9 cellular contexts compared by ENCODE assay signal in the genomic region with DNA sequence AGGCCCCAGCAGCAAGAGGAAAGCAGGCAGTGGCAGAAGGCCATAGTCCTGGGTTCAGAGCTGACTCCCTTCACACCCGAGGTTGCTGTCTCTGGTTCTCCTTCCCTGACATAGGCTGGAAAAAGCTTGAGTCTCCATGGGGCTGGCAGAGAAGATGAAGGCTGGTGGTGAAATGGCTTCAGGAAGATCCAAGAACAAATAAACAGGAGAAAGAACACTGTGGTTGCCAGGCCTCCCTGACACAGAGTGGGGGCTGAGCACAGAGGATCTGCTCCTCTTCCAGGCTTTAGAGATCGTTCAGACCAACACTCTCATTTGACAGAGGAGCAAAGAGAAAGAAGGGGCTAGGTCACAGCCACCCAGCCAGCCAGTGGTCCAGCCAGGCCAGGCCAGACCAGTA. TPM values are rescaled to one million over a fixed set of nuclear protein-coding genes. Genes with fewer than 3 reads are reported as not detected.
DNase-seq lines count a peak whose midpoint lies in the region; ATAC-seq and TF ChIP-seq lines count a peak whose summit lies in the region.
"Had no signal": no experiment of that assay in that cellular context is flagged by ENCODE, and none has a peak within 500 bp of the region (broad histone marks: within the 10 kb centered on the region; RNA-seq: fewer than 3 reads in every experiment).

No MANE protein-coding gene starts in this region.

- H3K4me3 Mint-ChIP-seq in activated naive CD4-positive, alpha-beta T cell treated with anti-CD3 and anti-CD28 coated beads, Interleukin-2, amount 10 ng/mL, durations not matched to agents 7 days and 5 days, result peak overlapping the region; percentile 68
- peak overlapping the region in 9 of 10 donors; percentile 11 to 84 (median 63) for H3K4me3 Mint-ChIP-seq in naive thymus-derived CD8-positive, alpha-beta T cell

- POLR2A ChIA-PET in naive thymus-derived CD8-positive, alpha-beta T cell (lab: Charles Lee), result interaction anchor here (0.7 to 22.6 kb wide), 4 partner anchors 8 to 31 kb away, joined by 3 to 514 read pairs (median 40); partner anchors contain the start of gene HDAC7

- H3K27ac ChIP-seq in breast epithelium (peak overlapping the region; percentile 23 to 76), transverse colon (peak overlapping the region; percentile 72 to 97 (median 94))

- in situ Hi-C loops in transverse colon (cut with MboI; ENCODE audit: low pct_ligation_motif_present in 1 of 4, low pct_unique_long_range_greater_than_20kb in 1 of 4, low sequenced_read_pairs in 3 of 4), result no loop called here

- H3K4me1 Mint-ChIP-seq in activated naive CD4-positive, alpha-beta T cell treated with anti-CD3 and anti-CD28 coated beads, Interleukin-2, amount 10 ng/mL, durations not matched to agents 7 days and 5 days, result peaks cover 98% of the 10 kb centered on the region
- peaks cover 58 to 99% (median 97%) of the 10 kb centered on the region in 4 donors for H3K4me1 Mint-ChIP-seq in naive thymus-derived CD8-positive, alpha-beta T cell

- no peaks in the 10 kb centered on the region for H3K9me3 Mint-ChIP-seq in activated naive CD4-positive, alpha-beta T cell treated with anti-CD3 and anti-CD28 coated beads, Interleukin-2, amount 10 ng/mL, durations not matched to agents 7 days and 5 days
- no peaks in the 10 kb centered on the region for H3K9me3 Mint-ChIP-seq in naive thymus-derived CD8-positive, alpha-beta T cell

- TF ChIP-seq CTCF in breast epithelium (IDR thresholded peaks at IDR 0.05), result no peak
- TF ChIP-seq CTCF in transverse colon (IDR thresholded peaks at IDR 0.05), result no peak

- H3K27me3 ChIP-seq in breast epithelium (no peaks in the 10 kb centered on the region), transverse colon (no peaks in the 10 kb centered on the region)

- no peaks in the 10 kb centered on the region for H3K27me3 Mint-ChIP-seq in activated naive CD4-positive, alpha-beta T cell treated with anti-CD3 and anti-CD28 coated beads, Interleukin-2, amount 10 ng/mL, durations not matched to agents 7 days and 5 days
- no peaks in the 10 kb centered on the region for H3K27me3 Mint-ChIP-seq in naive thymus-derived CD8-positive, alpha-beta T cell

- CTCF ChIA-PET in activated naive CD4-positive, alpha-beta T cell treated with anti-CD3 and anti-CD28 coated beads, Interleukin-2, amount 10 ng/mL, durations not matched to agents 7 days and 5 days (lab: Charles Lee), result interaction anchor here (1.1 to 29.3 kb wide), 5 partner anchors 12 to 64 kb away, joined by 3 to 716 read pairs (median 5); no protein-coding TSS in a partner anchor

- no peak for ATAC-seq in naive thymus-derived CD8-positive, alpha-beta T cell
- no peak for ATAC-seq in sciatic nerve

- H3K4me1 ChIP-seq in breast epithelium (peaks cover 42 to 70% of the 10 kb centered on the region in 2 donors), transverse colon (peaks cover 80 to 100% (median 95%) of the 10 kb centered on the region in 4 donors)

- intact Hi-C loops in breast epithelium (cut with DNase I; ENCODE audit: low total_unique reads), result no loop called here
- intact Hi-C loops in transverse colon (cut with DNase I; ENCODE audit: low total_unique reads), result no loop called here
- intact Hi-C loops in sciatic nerve (cut with DNase I), result no loop called here

- H3K9me3 ChIP-seq in breast epithelium (no peaks in the 10 kb centered on the region), transverse colon (no peaks in the 10 kb centered on the region)

- no peak overlapping the region for H3K4me3 ChIP-seq in breast epithelium
- no peak overlapping the region for H3K4me3 ChIP-seq in transverse colon
- H3K4me3 ChIP-seq: lung had no signal

- no peaks in the 10 kb centered on the region for H3K36me3 ChIP-seq in breast epithelium
- H3K36me3 ChIP-seq in transverse colon, result no peaks in the 10 kb centered on the region

- no peak for TF ChIP-seq EP300 in transverse colon (IDR thresholded peaks at IDR 0.05; ENCODE audit: low read depth)

- peaks cover 70% of the 10 kb centered on the region for H3K36me3 Mint-ChIP-seq in activated naive CD4-positive, alpha-beta T cell treated with anti-CD3 and anti-CD28 coated beads, Interleukin-2, amount 10 ng/mL, durations not matched to agents 7 days and 5 days
- peaks cover 0 to 13% (median 0%) of the 10 kb centered on the region in 3 donors for H3K36me3 Mint-ChIP-seq in naive thymus-derived CD8-positive, alpha-beta T cell

- TF ChIP-seq POLR2A in breast epithelium (IDR thresholded peaks at IDR 0.05), result no peak
- no peak for TF ChIP-seq POLR2A in transverse colon (IDR thresholded peaks at IDR 0.05)

- 38 to 54% methylated on average over 1 to 2 of the region's 2 CpGs for WGBS in transverse colon (ENCODE audit: low coverage in 1 of 2), 2 donors

- peak overlapping the region; percentile 90 for H3K27ac Mint-ChIP-seq in activated naive CD4-positive, alpha-beta T cell treated with anti-CD3 and anti-CD28 coated beads, Interleukin-2, amount 10 ng/mL, durations not matched to agents 7 days and 5 days
- peak overlapping the region; percentile 77 to 99 (median 92) for H3K27ac Mint-ChIP-seq in naive thymus-derived CD8-positive, alpha-beta T cell

- DNase-seq in activated naive CD4-positive, alpha-beta T cell treated with anti-CD3 and anti-CD28 coated beads, Interleukin-2, amount 10 ng/mL, durations not matched to agents 7 days and 5 days, result no peak
- DNase-seq in activated naive CD4-positive, alpha-beta T cell treated with Interleukin-2 at 50 U/mL for 16 hours, result no peak
- DNase-seq in breast epithelium (ENCODE audit: low spot score in 2 of 2), result no peak
- DNase-seq in naive thymus-derived CD8-positive, alpha-beta T cell, result no peak
- no peak for DNase-seq in transverse colon
- DNase-seq in activated CD4-positive, CD25-positive, alpha-beta regulatory T cell (lab: John Stamatoyannopoulos, UW), result no peak
- DNase-seq in sciatic nerve (ENCODE audit: low spot score), result no peak
- no peak for DNase-seq in NCI-H2029 (lab: John Stamatoyannopoulos, UW)

RNA-seq across cellular contexts. Expression of gene HDAC7, which starts 14.3 kb away (rescaled TPM):
- 10 to 100 TPM; 37.6 to 77.0 (median 44.9) TPM for total RNA-seq in breast epithelium
- 100 to 1,000 TPM; 160 to 165 TPM for total RNA-seq in naive thymus-derived CD8-positive, alpha-beta T cell
- 10 to 100 TPM; 10.2 to 30.5 (median 14.3) TPM for polyA plus RNA-seq in naive thymus-derived CD8-positive, alpha-beta T cell
- total RNA-seq in transverse colon, result 100 to 1,000 TPM in 1 of 4 donors, 10 to 100 TPM in 3; 19.4 to 133 (median 28.3) TPM
- total RNA-seq in sciatic nerve, result 152 TPM

RNA-seq across cellular contexts. Expression of gene SLC48A1, which starts 32.4 kb away (rescaled TPM):
- total RNA-seq in breast epithelium, result 10 to 100 TPM; 27.5 to 51.5 (median 30.6) TPM
- total RNA-seq in naive thymus-derived CD8-positive, alpha-beta T cell, result 10 to 100 TPM; 11.5 to 12.8 TPM
- polyA plus RNA-seq in naive thymus-derived CD8-positive, alpha-beta T cell, result 10 to 100 TPM in 1 of 3 donors, 1 to 10 TPM in 2; 9.4 to 11.6 (median 9.7) TPM
- total RNA-seq in transverse colon, result 10 to 100 TPM; 19.9 to 76.7 (median 23.1) TPM
- total RNA-seq in sciatic nerve, result 47.9 TPM

RNA-seq across cellular contexts. Expression of gene RAPGEF3, which starts 46.7 kb away (rescaled TPM):
- total RNA-seq in breast epithelium (10 to 100 TPM; 40.6 to 87.8 (median 60.3) TPM), transverse colon (10 to 100 TPM in 2 of 4 donors, 1 to 10 TPM in 2; 8.1 to 51.7 (median 24.6) TPM), sciatic nerve (73.4 TPM)
- total RNA-seq in naive thymus-derived CD8-positive, alpha-beta T cell, result under 1 TPM; 0.63 to 0.65 TPM
- under 1 TPM; 0.08 to 0.27 (median 0.12) TPM for polyA plus RNA-seq in naive thymus-derived CD8-positive, alpha-beta T cell

Comparison
In these comparisons a context has a peak if more than half of its experiments do, and no peak if none do; other contexts are left out.
1. RNA of gene RAPGEF3, which starts 46.7 kb away (total RNA-seq): 73.4 TPM in sciatic nerve (single experiment), 40.6 to 87.8 TPM in breast epithelium and 8.1 to 51.7 TPM in transverse colon; 0.63 to 0.65 TPM in naive thymus-derived CD8-positive, alpha-beta T cell; every median in the first group is over 4 times any median in the second.